9 cellular contexts compared by ENCODE assay signal in genomic region chr5:34001231-34001935, GRCh38. TPM values are rescaled to one million over a fixed set of nuclear protein-coding genes. Genes with fewer than 3 reads are reported as not detected.
A peak's percentile ranks its signal among the peaks of the same experiment; 100 is the strongest.
DNase-seq lines count a peak whose midpoint lies in the region; ATAC-seq and TF ChIP-seq lines count a peak whose summit lies in the region.
"Had no signal": no experiment of that assay in that cellular context is flagged by ENCODE, and none has a peak within 500 bp of the region (broad histone marks: within the 10 kb centered on the region; RNA-seq: fewer than 3 reads in every experiment).

No MANE protein-coding gene starts in this region.

- H3K27me3 Mint-ChIP-seq in type B pancreatic cell, result no peaks in the 10 kb centered on the region

- H3K27ac Mint-ChIP-seq in type B pancreatic cell, result peak overlapping the region; percentile 80

- H3K9me3 ChIP-seq in MG63 (no peaks in the 10 kb centered on the region), vagina (no peaks in the 10 kb centered on the region)

- H3K36me3 Mint-ChIP-seq in type B pancreatic cell, result peaks cover 20% of the 10 kb centered on the region

- no peak for ATAC-seq in HG02678 (IDR thresholded peaks at IDR 0.05; ENCODE audit: unreplicated experiment)

- H3K4me3 Mint-ChIP-seq in type B pancreatic cell, result peak overlapping the region; percentile 40

- TF ChIP-seq POLR2A in vagina (IDR thresholded peaks at IDR 0.05), result no peak

- no peaks in the 10 kb centered on the region for H3K36me3 ChIP-seq in MG63
- H3K36me3 ChIP-seq in vagina, result peaks cover 0 to 40% of the 10 kb centered on the region in 2 donors

- no peak for TF ChIP-seq CTCF in type B pancreatic cell (conservative IDR thresholded peaks at IDR 0.05)
- TF ChIP-seq CTCF in vagina (IDR thresholded peaks at IDR 0.05), result no peak

- H3K4me1 ChIP-seq in vagina, result peaks cover 12% of the 10 kb centered on the region

- H3K27ac ChIP-seq in vagina, result no peak overlapping the region

- H3K4me3 ChIP-seq in MG63, result no peak overlapping the region
- H3K4me3 ChIP-seq in vagina, result no peak overlapping the region

- no peaks in the 10 kb centered on the region for H3K9me3 Mint-ChIP-seq in type B pancreatic cell

- peaks cover 33% of the 10 kb centered on the region for H3K4me1 Mint-ChIP-seq in type B pancreatic cell (ENCODE audit: unreplicated experiment)

- DNase-seq in SIG-M5 treated with dmso at 0.1 percent for 504 hours (lab: John Stamatoyannopoulos, UW; ENCODE audit: unreplicated experiment), result peak; percentile 24
- no peak for DNase-seq in SIG-M5 (lab: John Stamatoyannopoulos, UW)
- peak; percentile 100 for DNase-seq in SHP77 treated with DMSO at 0.1 percent for 48 hours (lab: John Stamatoyannopoulos, UW)
- peak; percentile 31 for DNase-seq in iris pigment epithelial cell (ENCODE audit: low read depth)
- no peak for DNase-seq in type B pancreatic cell (ENCODE audit: extremely low spot score, unreplicated experiment)
- no peak for DNase-seq in MG63
- no peak for DNase-seq in vagina (ENCODE audit: extremely low spot score in 2 of 2)

- intact Hi-C loops in vagina (cut with DNase I), result no loop called here

- H3K27me3 ChIP-seq in MG63, result no peaks in the 10 kb centered on the region
- no peaks in the 10 kb centered on the region for H3K27me3 ChIP-seq in vagina

RNA-seq across cellular contexts. Expression of gene AMACR, which starts 6.5 kb away (rescaled TPM):
- total RNA-seq in type B pancreatic cell (ENCODE audit: low replicate concordance), result 30.7 and 35.1 TPM in 2 replicates
- total RNA-seq in MG63 (2014; rRNA removed; shearing (Covaris generic); ENCODE audit: low replicate concordance), result 4.3 and 26.3 TPM in 2 replicates
- total RNA-seq in vagina, result 4.9 TPM

RNA-seq across cellular contexts. Expression of gene SLC45A2, which starts 16.9 kb away (rescaled TPM):
- total RNA-seq in type B pancreatic cell (ENCODE audit: low replicate concordance) (0.62 and 2.1 TPM in 2 replicates), vagina (not detected)
- not detected in 2 replicates for total RNA-seq in MG63 (2014; rRNA removed; shearing (Covaris generic); ENCODE audit: low replicate concordance)
- total RNA-seq: OCI-LY7 had no signal

RNA-seq across cellular contexts. Expression of gene C1QTNF3, which starts 41.6 kb away (rescaled TPM):
- total RNA-seq in type B pancreatic cell (ENCODE audit: low replicate concordance), result 3.2 and 5.1 TPM in 2 replicates
- total RNA-seq in MG63 (2014; rRNA removed; shearing (Covaris generic); ENCODE audit: low replicate concordance), result 1.3 and 3.3 TPM in 2 replicates
- total RNA-seq in vagina, result 7.1 TPM

Comparison
In these comparisons a context has a peak if more than half of its experiments do, and no peak if none do; other contexts are left out.
1. DNase-seq: peak in SIG-M5 treated with dmso at 0.1 percent for 504 hours (single experiment), SHP77 treated with DMSO at 0.1 percent for 48 hours (single experiment) and iris pigment epithelial cell (single experiment); none in SIG-M5 (single experiment), type B pancreatic cell (single experiment), MG63 (single experiment) and vagina (0 of 2).